ENCODE assay signal across 16 cellular contexts in the genomic region with DNA sequence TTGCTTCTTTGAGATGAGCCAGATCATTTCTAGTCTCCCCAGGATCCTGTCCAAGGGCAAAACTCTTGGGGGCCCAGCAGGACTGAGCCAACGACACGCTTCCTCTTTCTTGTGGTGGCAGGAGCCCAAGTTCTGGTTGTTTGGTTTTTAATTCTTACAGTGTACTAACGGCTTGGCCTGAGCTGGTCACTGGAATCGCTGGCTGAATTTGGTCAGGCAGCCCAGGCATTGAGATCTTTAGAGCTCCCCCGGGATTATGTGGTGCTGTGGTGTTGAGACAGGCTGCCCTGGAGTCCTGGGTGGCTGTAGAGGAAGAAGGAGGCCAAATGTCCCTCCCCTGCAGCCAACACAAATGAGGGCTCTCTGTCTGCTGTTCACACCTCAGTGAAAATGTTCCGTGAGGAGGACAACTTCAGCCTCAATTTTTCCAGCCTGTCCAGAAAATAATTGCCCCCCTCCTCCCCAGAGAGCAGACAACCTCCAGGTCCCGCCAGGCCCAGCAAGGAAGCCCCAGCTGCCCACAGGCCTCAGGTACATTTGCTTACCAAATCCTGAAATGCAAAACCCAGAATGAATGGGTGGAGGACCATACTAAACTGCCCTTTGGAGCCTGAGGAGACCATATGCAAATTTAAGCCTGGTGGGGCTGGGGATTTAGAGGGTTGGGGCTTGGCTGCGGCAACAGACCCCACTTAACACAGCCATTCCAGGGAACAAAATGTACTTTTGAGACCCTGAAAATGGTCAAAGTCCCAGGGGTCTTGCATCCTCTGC. TPM values are rescaled to one million over a fixed set of nuclear protein-coding genes. Genes with fewer than 3 reads are reported as not detected.
DNase-seq lines count a peak whose midpoint lies in the region; ATAC-seq and TF ChIP-seq lines count a peak whose summit lies in the region.
"Had no signal": no experiment of that assay in that cellular context is flagged by ENCODE, and none has a peak within 500 bp of the region (broad histone marks: within the 10 kb centered on the region; RNA-seq: fewer than 3 reads in every experiment).

No MANE protein-coding gene starts in this region.

- H3K27ac Mint-ChIP-seq in naive thymus-derived CD4-positive, alpha-beta T cell = no peak overlapping the region
- H3K27ac Mint-ChIP-seq in chondrocyte (ENCODE audit: unreplicated experiment) = no peak overlapping the region
- H3K27ac Mint-ChIP-seq: T-helper 2 cell treated with Interferon-gamma antibody and Interleukin-4, amounts not matched to agents 5 μg/mL and 100 μg/mL, for 36 hours had no signal

- no peaks in the 10 kb centered on the region for H3K36me3 Mint-ChIP-seq in naive thymus-derived CD4-positive, alpha-beta T cell
- no peaks in the 10 kb centered on the region for H3K36me3 Mint-ChIP-seq in chondrocyte (ENCODE audit: low read depth)
- H3K36me3 Mint-ChIP-seq: CD8-positive, alpha-beta memory T cell had no signal

- CTCF ChIA-PET in naive thymus-derived CD4-positive, alpha-beta T cell (lab: Charles Lee) = no interaction called here

- in situ Hi-C loops in GM13976 (cut with MboI; ENCODE audit: low sequenced_read_pairs, unreplicated experiment) = no loop called here

- POLR2A ChIA-PET in naive thymus-derived CD4-positive, alpha-beta T cell (lab: Charles Lee) = no interaction called here

- peak; percentile 50 for DNase-seq in GM13976 (ENCODE audit: low spot score)
- DNase-seq in HL-60 (ENCODE audit: low read depth in 1 of 2, low spot score in 1 of 2) = peak; percentile 38 to 77
- DNase-seq in SKM-1 (lab: John Stamatoyannopoulos, UW; ENCODE audit: unreplicated experiment) = peak; percentile 49
- DNase-seq in naive thymus-derived CD4-positive, alpha-beta T cell = no peak
- no peak for DNase-seq in AG08395 (ENCODE audit: low spot score)
- DNase-seq in NCI-H2196 treated with DMSO at 0.1 percent for 48 hours (lab: John Stamatoyannopoulos, UW; ENCODE audit: unreplicated experiment) = no peak
- no peak for DNase-seq in chondrocyte (ENCODE audit: low spot score)
- DNase-seq: activated CD8-positive, alpha-beta memory T cell treated with anti-CD3 and anti-CD28 coated beads, Interleukin-2, amount 50 U/mL, for 4 hours; CD8-positive, alpha-beta memory T cell; effector memory CD8-positive, alpha-beta T cell; mammary epithelial cell; upper lobe of left lung had no signal

- H3K27ac ChIP-seq in HL-60 (replicated peaks) = peak overlapping the region; percentile 82
- no peak overlapping the region for H3K27ac ChIP-seq in naive thymus-derived CD4-positive, alpha-beta T cell (ENCODE audit: low read depth, low read length)
- H3K27ac ChIP-seq: upper lobe of left lung had no signal

- no peaks in the 10 kb centered on the region for H3K9me3 ChIP-seq in naive thymus-derived CD4-positive, alpha-beta T cell (ENCODE audit: control insufficient read depth in 2 of 3, low read length in 3 of 3)
- H3K9me3 ChIP-seq: upper lobe of left lung had no signal

- no peaks in the 10 kb centered on the region for H3K4me1 ChIP-seq in naive thymus-derived CD4-positive, alpha-beta T cell (ENCODE audit: control insufficient read depth in 2 of 2, insufficient read depth in 2 of 2, low read length in 2 of 2)
- H3K4me1 ChIP-seq: upper lobe of left lung had no signal

- H3K4me3 Mint-ChIP-seq in naive thymus-derived CD4-positive, alpha-beta T cell = no peak overlapping the region
- H3K4me3 Mint-ChIP-seq in chondrocyte (ENCODE audit: unreplicated experiment) = no peak overlapping the region
- H3K4me3 Mint-ChIP-seq: CD8-positive, alpha-beta memory T cell; effector memory CD8-positive, alpha-beta T cell; T-helper 2 cell treated with Interferon-gamma antibody and Interleukin-4, amounts not matched to agents 5 μg/mL and 100 μg/mL, for 36 hours had no signal

- no peaks in the 10 kb centered on the region for H3K9me3 Mint-ChIP-seq in naive thymus-derived CD4-positive, alpha-beta T cell
- H3K9me3 Mint-ChIP-seq in chondrocyte (ENCODE audit: low read depth) = peaks cover 3% of the 10 kb centered on the region
- H3K9me3 Mint-ChIP-seq: CD8-positive, alpha-beta memory T cell; effector memory CD8-positive, alpha-beta T cell; T-helper 2 cell treated with Interferon-gamma antibody and Interleukin-4, amounts not matched to agents 5 μg/mL and 100 μg/mL, for 36 hours had no signal

- peaks cover 0 to 27% (median 3%) of the 10 kb centered on the region in 5 donors for H3K27me3 Mint-ChIP-seq in naive thymus-derived CD4-positive, alpha-beta T cell
- H3K27me3 Mint-ChIP-seq in chondrocyte (ENCODE audit: low read depth) = peaks cover 35% of the 10 kb centered on the region

- intact Hi-C loops in naive thymus-derived CD4-positive, alpha-beta T cell (cut with micrococcal nuclease) = no loop called here

- no peak overlapping the region for H3K4me3 ChIP-seq in HL-60 (replicated peaks; ENCODE audit: insufficient read depth, low read length)
- no peak overlapping the region for H3K4me3 ChIP-seq in naive thymus-derived CD4-positive, alpha-beta T cell (ENCODE audit: low read length)
- H3K4me3 ChIP-seq: upper lobe of left lung had no signal

- H3K27me3 ChIP-seq in HL-60 (ENCODE audit: insufficient read depth, poor library complexity, severe bottlenecking) = no peaks in the 10 kb centered on the region
- no peaks in the 10 kb centered on the region for H3K27me3 ChIP-seq in naive thymus-derived CD4-positive, alpha-beta T cell (ENCODE audit: control insufficient read depth in 2 of 2, insufficient read depth in 2 of 2, low read length in 2 of 2)
- H3K27me3 ChIP-seq: upper lobe of left lung had no signal

- no peaks in the 10 kb centered on the region for H3K36me3 ChIP-seq in naive thymus-derived CD4-positive, alpha-beta T cell (ENCODE audit: control insufficient read depth in 2 of 3, insufficient read depth in 3 of 3, low read length in 3 of 3)
- H3K36me3 ChIP-seq: upper lobe of left lung had no signal

- peak; percentile 44 for ATAC-seq in naive thymus-derived CD4-positive, alpha-beta T cell
- no peak for ATAC-seq in GM18873 (IDR thresholded peaks at IDR 0.05; ENCODE audit: low FRiP score, unreplicated experiment)
- ATAC-seq: effector memory CD8-positive, alpha-beta T cell had no signal

- no peak for TF ChIP-seq CTCF in GM13976 (IDR thresholded peaks at IDR 0.05; ENCODE audit: borderline replicate concordance, control extremely low read depth, extremely low read depth, insufficient read depth, missing control alignments)
- no peak for TF ChIP-seq CTCF in HL-60 (IDR thresholded peaks at IDR 0.05; ENCODE audit: insufficient read depth, low read length)
- TF ChIP-seq CTCF in chondrocyte (IDR thresholded peaks at IDR 0.05) = no peak

- H3K4me1 Mint-ChIP-seq in naive thymus-derived CD4-positive, alpha-beta T cell = peaks cover 0 to 6% (median 0%) of the 10 kb centered on the region in 7 donors
- no peaks in the 10 kb centered on the region for H3K4me1 Mint-ChIP-seq in chondrocyte (ENCODE audit: low read depth)

RNA-seq across cellular contexts. Expression of gene BNIP5, which starts 23.6 kb away (rescaled TPM):
- under 1 TPM in 1 of 5 experiments, not detected in 4; 0.05 TPM for total RNA-seq in naive thymus-derived CD4-positive, alpha-beta T cell
- not detected for polyA plus RNA-seq in naive thymus-derived CD4-positive, alpha-beta T cell
- total RNA-seq in chondrocyte = not detected in 3 replicates
- total RNA-seq: CD8-positive, alpha-beta memory T cell; LHCN-M2; mammary epithelial cell; NCI-H460 had no signal
- polyA plus RNA-seq: CD8-positive, alpha-beta memory T cell; mammary epithelial cell had no signal

RNA-seq across cellular contexts. Expression of gene PNPLA1, which starts 43.2 kb away (rescaled TPM):
- total RNA-seq in naive thymus-derived CD4-positive, alpha-beta T cell = 1 to 10 TPM in 1 of 5 experiments, under 1 TPM in 1, not detected in 3; 0.66 to 2.0 TPM
- polyA plus RNA-seq in naive thymus-derived CD4-positive, alpha-beta T cell = not detected
- not detected in 3 replicates for total RNA-seq in chondrocyte
- total RNA-seq: CD8-positive, alpha-beta memory T cell; LHCN-M2; mammary epithelial cell; NCI-H460 had no signal
- polyA plus RNA-seq: CD8-positive, alpha-beta memory T cell; mammary epithelial cell had no signal

Comparison
In these comparisons a context has a peak if more than half of its experiments do, and no peak if none do; other contexts are left out.
1. DNase-seq: peak in GM13976 (single experiment), HL-60 (2 of 2) and SKM-1 (single experiment); none in naive thymus-derived CD4-positive, alpha-beta T cell (0 of 9), AG08395 (single experiment), NCI-H2196 treated with DMSO at 0.1 percent for 48 hours (single experiment) and chondrocyte (single experiment).